In genomic region chr10:3259499-3259898, GRCh38 we compare ENCODE assay signal across 23 cellular contexts.
DNase-seq lines count a peak whose midpoint lies in the region; ATAC-seq, FAIRE-seq and TF ChIP-seq lines count a peak whose summit lies in the region.
"Had no signal": no experiment of that assay in that cellular context is flagged by ENCODE, and none has a peak within 500 bp of the region (broad histone marks: within the 10 kb centered on the region; RNA-seq: fewer than 3 reads in every experiment).

No MANE protein-coding gene starts in this region.

- H3K27me3 ChIP-seq in right atrium auricular region (no peaks in the 10 kb centered on the region), bronchial epithelial cell (ENCODE audit: control insufficient read depth, insufficient read depth, low read length) (peaks cover 4% of the 10 kb centered on the region)

- H3K9me3 Mint-ChIP-seq in endothelial cell (ENCODE audit: unreplicated experiment), result peaks cover 5% of the 10 kb centered on the region
- H3K9me3 Mint-ChIP-seq: CD14-positive monocyte; CD4-positive, alpha-beta T cell; CD8-positive, alpha-beta memory T cell had no signal

- peak overlapping the region; percentile 80 for H3K27ac Mint-ChIP-seq in endothelial cell (ENCODE audit: unreplicated experiment)
- H3K27ac Mint-ChIP-seq: B cell; CD4-positive, alpha-beta T cell had no signal

- no peak overlapping the region for H3K4me3 ChIP-seq in right atrium auricular region
- no peak overlapping the region for H3K4me3 ChIP-seq in bronchial epithelial cell (ENCODE audit: low read depth, low read length)
- H3K4me3 ChIP-seq: BLaER1 had no signal

- FAIRE-seq in bronchial epithelial cell (lab: Jason Lieb, UNC), result peak; percentile 72
- FAIRE-seq: A204.1, D721Med, GM12891, GM18507 had no signal

- CTCF ChIA-PET in RWPE1 (lab: Yijun Ruan, JAX), result no interaction called here

- ATAC-seq in left colon, result no peak

- no peaks in the 10 kb centered on the region for H3K9me3 ChIP-seq in right atrium auricular region
- H3K9me3 ChIP-seq: BLaER1 had no signal

- POLR2A ChIA-PET in RWPE1 (lab: Yijun Ruan, JAX; ENCODE audit: low non-redundant PET), result no interaction called here

- intact Hi-C loops in cardiac septum (cut with DNase I) (no loop called here), left colon (cut with DNase I, micrococcal nuclease) (no loop called here)

- peaks cover 9% of the 10 kb centered on the region for H3K36me3 Mint-ChIP-seq in endothelial cell (ENCODE audit: low read depth, unreplicated experiment)
- H3K36me3 Mint-ChIP-seq: CD14-positive monocyte; CD8-positive, alpha-beta memory T cell had no signal

- DNase-seq in cardiac septum (ENCODE audit: low spot score) (peak; percentile 9), right atrium auricular region (ENCODE audit: low spot score) (no peak), bronchial epithelial cell (ENCODE audit: low read depth) (no peak), endothelial cell (ENCODE audit: low spot score) (no peak), RWPE1 (ENCODE audit: low spot score) (no peak), left colon (no peak), GM10266 (ENCODE audit: extremely low spot score) (no peak)
- DNase-seq: CD4-positive, alpha-beta T cell; CD8-positive, alpha-beta memory T cell; DMS 273 treated with DMSO at 0.1 percent for 48 hours; DMS79; EL; GDM1; GOT3; HCEC 1CT had no signal

- H3K36me3 ChIP-seq in right atrium auricular region, result no peaks in the 10 kb centered on the region
- H3K36me3 ChIP-seq in bronchial epithelial cell (ENCODE audit: control insufficient read depth, insufficient read depth, low read length), result no peaks in the 10 kb centered on the region
- H3K36me3 ChIP-seq: BLaER1 had no signal

- peaks cover 63% of the 10 kb centered on the region for H3K4me1 Mint-ChIP-seq in endothelial cell (ENCODE audit: unreplicated experiment)
- H3K4me1 Mint-ChIP-seq: B cell had no signal

- TF ChIP-seq CTCF in right atrium auricular region (IDR thresholded peaks at IDR 0.05), result no peak
- no peak for TF ChIP-seq CTCF in bronchial epithelial cell (IDR thresholded peaks at IDR 0.05; ENCODE audit: insufficient read depth, low read length, severe bottlenecking)
- TF ChIP-seq CTCF in endothelial cell (IDR thresholded peaks at IDR 0.05; ENCODE audit: unreplicated experiment), result no peak
- TF ChIP-seq CTCF in RWPE1 (conservative IDR thresholded peaks at IDR 0.05; ENCODE audit: low read depth), result no peak
- TF ChIP-seq CTCF in GM10266 (IDR thresholded peaks at IDR 0.05; ENCODE audit: control insufficient read depth, insufficient read depth, low read depth, missing control alignments), result no peak

- H3K27ac ChIP-seq in right atrium auricular region (no peak overlapping the region), RWPE1 (no peak overlapping the region)
- H3K27ac ChIP-seq: 22Rv1, BLaER1 had no signal

- H3K27me3 Mint-ChIP-seq in endothelial cell (ENCODE audit: unreplicated experiment), result peaks cover 1% of the 10 kb centered on the region
- H3K27me3 Mint-ChIP-seq: CD4-positive, alpha-beta T cell had no signal

- H3K4me1 ChIP-seq in right atrium auricular region, result no peaks in the 10 kb centered on the region
- H3K4me1 ChIP-seq: BLaER1 had no signal

- no peak overlapping the region for H3K4me3 Mint-ChIP-seq in endothelial cell (ENCODE audit: unreplicated experiment)
- H3K4me3 Mint-ChIP-seq: B cell; CD14-positive monocyte; CD4-positive, alpha-beta T cell; CD8-positive, alpha-beta memory T cell had no signal
